ENCODE assay signal across 9 cellular contexts in genomic region chr16:21684199-21684598, GRCh38. TPM values are rescaled to one million over a fixed set of nuclear protein-coding genes. Genes with fewer than 3 reads are reported as not detected.
A peak's percentile ranks its signal among the peaks of the same experiment; 100 is the strongest.
DNase-seq lines count a peak whose midpoint lies in the region; ATAC-seq and TF ChIP-seq lines count a peak whose summit lies in the region.
"Had no signal": no experiment of that assay in that cellular context is flagged by ENCODE, and none has a peak within 500 bp of the region (broad histone marks: within the 10 kb centered on the region; RNA-seq: fewer than 3 reads in every experiment).

No MANE protein-coding gene starts in this region.

- no peak overlapping the region for H3K27ac ChIP-seq in IMR-90 (ENCODE audit: insufficient read depth, low read length)

- intact Hi-C loops in Calu3 (cut with micrococcal nuclease; ENCODE audit: unreplicated experiment) = no loop called here
- intact Hi-C loops in IMR-90 (cut with micrococcal nuclease) = no loop called here

- H3K4me2 ChIP-seq in IMR-90 (ENCODE audit: low read depth, low read length) = no peak overlapping the region

- H3K56ac ChIP-seq in IMR-90 (ENCODE audit: extremely low read depth, insufficient read depth, low read length) = no peak overlapping the region

- WGBS in IMR-90 (ENCODE audit: extremely low coverage in 2 of 2, insufficient read length in 1 of 2), 2 experiments = 40% methylated on average over 1 of the region's 6 CpGs; no CpG with 5 or more reads in 1 of the 2 experiments

- DNase-seq in Calu3 = peak; percentile 51
- DNase-seq in IMR-90 = no peak
- DNase-seq in activated T-cell treated with anti-CD3 and anti-CD28 coated beads, Interleukin-2, amount 50 U/mL, for 48 hours = peak; percentile 66 to 67
- DNase-seq in naive B cell = no peak
- no peak for DNase-seq in HPDE6-E6E7 (ENCODE audit: extremely low spot score)
- no peak for DNase-seq in occipital lobe (lab: John Stamatoyannopoulos, UW)
- DNase-seq in NOMO-1 (lab: John Stamatoyannopoulos, UW; ENCODE audit: unreplicated experiment in 2 of 2) = no peak

- H3K4me3 Mint-ChIP-seq in Calu3 (ENCODE audit: low read depth, unreplicated experiment) = no peak overlapping the region
- no peak overlapping the region for H3K4me3 Mint-ChIP-seq in naive B cell

- H3K4me3 ChIP-seq in IMR-90 (ENCODE audit: insufficient read depth, low read depth, low read length) = no peak overlapping the region

- in situ Hi-C loops in IMR-90 (cut with MboI; ENCODE audit: low sequenced_read_pairs) = no loop called here

- CTCF ChIA-PET in Calu3 (lab: Charles Lee) (no interaction called here), IMR-90 (lab: Yijun Ruan, JAX) (interaction anchor here (0.6 to 1.1 kb wide), 2 partner anchors 27 to 1493 kb away, joined by 4 to 6 read pairs; no protein-coding TSS in a partner anchor)

- H3K27me3 Mint-ChIP-seq in Calu3 (ENCODE audit: unreplicated experiment) (peaks cover 44% of the 10 kb centered on the region), naive B cell (peaks cover 7 to 25% (median 10%) of the 10 kb centered on the region in 3 donors)

- no peaks in the 10 kb centered on the region for H3K36me3 ChIP-seq in IMR-90 (ENCODE audit: control insufficient read depth, insufficient read depth, low read length)

- H3K4me1 ChIP-seq in IMR-90 (ENCODE audit: control insufficient read depth, insufficient read depth, low read length) = no peaks in the 10 kb centered on the region

- H3K9me3 ChIP-seq in IMR-90 (ENCODE audit: control insufficient read depth, insufficient read depth, low read length) = 0 out of 2 replicates have a peak, but pooled peaks cover 2% of the 10 kb centered on the region

- no peak overlapping the region for H2AK9ac ChIP-seq in IMR-90 (replicated peaks; ENCODE audit: low read depth, low read length, poor library complexity)

- H2AK5ac ChIP-seq in IMR-90 (ENCODE audit: low read depth, low read length) = no peak overlapping the region

- H3K27me3 ChIP-seq in IMR-90 (ENCODE audit: control insufficient read depth, insufficient read depth, low read length) = peaks cover 2% of the 10 kb centered on the region; the same call in 1 of the 2 replicates

- H3K36me3 Mint-ChIP-seq in Calu3 (ENCODE audit: insufficient read depth, unreplicated experiment) (no peaks in the 10 kb centered on the region), naive B cell (no peaks in the 10 kb centered on the region)

- BruUV-seq in Calu3 (replicated peaks; lab: Mats Ljungman, UMichigan) (no TSS peak), IMR-90 (replicated peaks; lab: Mats Ljungman, UMichigan) (no TSS peak)

- no peak for TF ChIP-seq POLR2A in IMR-90 (IDR thresholded peaks at IDR 0.05; ENCODE audit: low read depth, low read length)

- no peak overlapping the region for H3K27ac Mint-ChIP-seq in Calu3 (ENCODE audit: unreplicated experiment)
- H3K27ac Mint-ChIP-seq in naive B cell = no peak overlapping the region

- no peak overlapping the region for H3K23ac ChIP-seq in IMR-90 (ENCODE audit: low read depth, low read length)

- no peaks in the 10 kb centered on the region for H4K20me1 ChIP-seq in IMR-90 (ENCODE audit: insufficient read depth, low read length)

- H2BK5ac ChIP-seq in IMR-90 (ENCODE audit: low read depth, low read length, poor library complexity, severe bottlenecking) = no peak overlapping the region

- no peak overlapping the region for H4K91ac ChIP-seq in IMR-90 (ENCODE audit: insufficient read depth, low read depth, low read length)

- no peak overlapping the region for H3K14ac ChIP-seq in IMR-90 (replicated peaks; ENCODE audit: low read depth, low read length)

- ATAC-seq in IMR-90 (ENCODE audit: low read depth) (no peak), naive B cell (ENCODE audit: low read depth in 2 of 2) (peak; percentile 55 to 58), GM18519 (IDR thresholded peaks at IDR 0.05; ENCODE audit: low FRiP score, unreplicated experiment) (no peak)

- no peak overlapping the region for H4K8ac ChIP-seq in IMR-90 (ENCODE audit: low read depth in 2 of 2, low read length in 2 of 2)

- H2BK15ac ChIP-seq in IMR-90 (ENCODE audit: low read depth, low read length) = no peak overlapping the region

- TF ChIP-seq RAD21 in IMR-90 (IDR thresholded peaks at IDR 0.05; ENCODE audit: low read length) = no peak

- no peak overlapping the region for H2BK120ac ChIP-seq in IMR-90 (ENCODE audit: low read depth, low read length)

- H3K9me1 ChIP-seq in IMR-90 (ENCODE audit: insufficient read depth, low read length) = no peaks in the 10 kb centered on the region

- H2AFZ ChIP-seq in IMR-90 (replicated peaks; ENCODE audit: low read length, poor library complexity) = no peak overlapping the region

- H3K4ac ChIP-seq in IMR-90 (ENCODE audit: low read depth, low read length) = no peak overlapping the region

- H3K9ac ChIP-seq in IMR-90 (ENCODE audit: low read depth, low read length) = no peak overlapping the region

- H3K79me1 ChIP-seq in IMR-90 (ENCODE audit: low read depth in 1 of 2, low read length in 2 of 2) = no peaks in the 10 kb centered on the region

- H3K9me3 Mint-ChIP-seq in Calu3 (ENCODE audit: low read depth, unreplicated experiment) = no peaks in the 10 kb centered on the region
- H3K9me3 Mint-ChIP-seq in naive B cell = peaks cover 0 to 7% (median 4%) of the 10 kb centered on the region in 7 donors

- dilution Hi-C loops in IMR-90 (cut with HindIII; ENCODE audit: low sequenced_read_pairs, unreplicated experiment) = no loop called here

- H3K18ac ChIP-seq in IMR-90 (ENCODE audit: low read depth, low read length) = no peak overlapping the region

- peak; percentile 77 for TF ChIP-seq CTCF in Calu3 (IDR thresholded peaks at IDR 0.05; ENCODE audit: unreplicated experiment)
- 0 out of 2 replicates have a peak, but pooled peaks have one; percentile 10 for TF ChIP-seq CTCF in IMR-90 (conservative IDR thresholded peaks at IDR 0.05; ENCODE audit: low read depth, low read length)

- H3K4me1 Mint-ChIP-seq in Calu3 (ENCODE audit: low read depth, unreplicated experiment) (no peaks in the 10 kb centered on the region), naive B cell (peaks cover 0 to 3% (median 3%) of the 10 kb centered on the region in 3 donors)

- POLR2A ChIA-PET in IMR-90 (lab: Charles Lee; ENCODE audit: unreplicated experiment) = no interaction called here

- no peak overlapping the region for H4K5ac ChIP-seq in IMR-90 (ENCODE audit: low read depth, low read length)

- no peak overlapping the region for H2BK20ac ChIP-seq in IMR-90 (ENCODE audit: low read depth, low read length)

TF ChIP-seq in IMR-90, 13 proteins besides CTCF, POLR2A, EP300 and RAD21:
- TF ChIP-seq CEBPB (IDR thresholded peaks at IDR 0.05; ENCODE audit: low read depth, low read length) (no peak), ELK1 (IDR thresholded peaks at IDR 0.05; ENCODE audit: borderline replicate concordance, low read depth, low read length) (no peak), RFX5 (IDR thresholded peaks at IDR 0.05; ENCODE audit: low read depth, low read length) (no peak), MAZ (IDR thresholded peaks at IDR 0.05; ENCODE audit: borderline replicate concordance, low read depth, low read length) (no peak), SMC3 (IDR thresholded peaks at IDR 0.05; ENCODE audit: low read depth, low read length) (no peak), FOS (IDR thresholded peaks at IDR 0.05; ENCODE audit: low read depth, low read length) (no peak), CHD1 (IDR thresholded peaks at IDR 0.05; ENCODE audit: low read depth, low read length) (no peak), USF2 (IDR thresholded peaks at IDR 0.05; ENCODE audit: low read depth, low read length) (no peak)
TF ChIP-seq in IMR-90: peak in this region for 0.

RNA-seq across cellular contexts. Expression of gene OTOA, which starts 20.4 kb away (rescaled TPM):
- total RNA-seq in Calu3 (2022) (0.40 TPM in 1 of 2 replicates, not detected in the other), IMR-90 (2012; rRNA removed) (not detected in 2 replicates), occipital lobe (1.1 TPM)
- polyA plus RNA-seq in IMR-90 (2012; rRNA removed) (0.02 TPM in 1 of 2 replicates, not detected in the other), naive B cell (ENCODE audit: low read depth in 6 of 6) (not detected)
- polyA plus RNA-seq in IMR-90 (2012; cell fraction: cytosol; rRNA removed) = not detected in 2 replicates
- 0.02 and 0.05 TPM in 2 replicates for polyA plus RNA-seq in IMR-90 (2012; cell fraction: nucleus; rRNA removed; ENCODE audit: low replicate concordance)
- total RNA-seq: RPMI7951 had no signal

RNA-seq across cellular contexts. Expression of gene IGSF6, which starts 31.8 kb away (rescaled TPM):
- total RNA-seq in Calu3 (2022) = not detected in 2 replicates
- total RNA-seq in IMR-90 (2012; rRNA removed) = not detected in 2 replicates
- not detected in 2 replicates for polyA plus RNA-seq in IMR-90 (2012; rRNA removed)
- polyA plus RNA-seq in IMR-90 (2012; cell fraction: cytosol; rRNA removed) = not detected in 2 replicates
- not detected in 2 replicates for polyA plus RNA-seq in IMR-90 (2012; cell fraction: nucleus; rRNA removed; ENCODE audit: low replicate concordance)
- polyA plus RNA-seq in naive B cell (ENCODE audit: low read depth in 6 of 6) = 1 to 10 TPM in 2 of 6 donors, under 1 TPM in 4; 0.44 to 2.0 (median 0.66) TPM
- total RNA-seq in occipital lobe = 3.1 TPM
- total RNA-seq: RPMI7951 had no signal

Comparison
In these comparisons a context has a peak if more than half of its experiments do, and no peak if none do; other contexts are left out.
1. DNase-seq: peak in Calu3 (single experiment) and activated T-cell treated with anti-CD3 and anti-CD28 coated beads, Interleukin-2, amount 50 U/mL, for 48 hours (2 of 2); none in IMR-90 (single experiment), naive B cell (single experiment), HPDE6-E6E7 (single experiment), occipital lobe (single experiment) and NOMO-1 (0 of 2).
2. ATAC-seq: peak in naive B cell (2 of 2); none in IMR-90 (single experiment) and GM18519 (single experiment).